Comparison of ENCODE assay signal across 10 cellular contexts in genomic region chrX:73892515-73893090, GRCh38. TPM values are rescaled to one million over a fixed set of nuclear protein-coding genes. Genes with fewer than 3 reads are reported as not detected.
DNase-seq lines count a peak whose midpoint lies in the region; ATAC-seq and TF ChIP-seq lines count a peak whose summit lies in the region.
"Not testable (repeated sequence)": the region's sequence is repeated elsewhere in the genome, so short reads cannot be mapped to it uniquely, and the experiment has no call there.
"Had no signal": no experiment of that assay in that cellular context is flagged by ENCODE, and none has a peak within 500 bp of the region (broad histone marks: within the 10 kb centered on the region; RNA-seq: fewer than 3 reads in every experiment).

No MANE protein-coding gene starts in this region.

- not testable (repeated sequence) for TF ChIP-seq CTCF in endodermal cell (conservative IDR thresholded peaks at IDR 0.05)

- peaks cover 0 to 17% (median 4%) of the 10 kb centered on the region in 4 donors for H3K4me1 Mint-ChIP-seq in CD4-positive, CD25-positive, alpha-beta regulatory T cell
- not testable (repeated sequence) for H3K4me1 Mint-ChIP-seq in activated CD4-positive, alpha-beta T cell treated with anti-CD3 and anti-CD28 coated beads, Interleukin-2, amount 10 ng/mL, durations not matched to agents 7 days and 5 days; activated T-cell treated with anti-CD3 and anti-CD28 coated beads, Interleukin-2, amount 50 U/mL, for 72 hours (ENCODE audit: low read depth); endodermal cell

- H3K9ac ChIP-seq in endodermal cell (ENCODE audit: extremely low read depth, low read length, poor library complexity, severe bottlenecking): not testable (repeated sequence)

- peaks cover 11% of the 10 kb centered on the region for H3K27me3 Mint-ChIP-seq in CD4-positive, CD25-positive, alpha-beta regulatory T cell
- H3K27me3 Mint-ChIP-seq in activated CD4-positive, alpha-beta T cell treated with anti-CD3 and anti-CD28 coated beads, Interleukin-2, amount 10 ng/mL, durations not matched to agents 7 days and 5 days; endodermal cell (ENCODE audit: insufficient read depth): not testable (repeated sequence)
- H3K27me3 Mint-ChIP-seq in activated T-cell treated with anti-CD3 and anti-CD28 coated beads, Interleukin-2, amount 50 U/mL, for 72 hours (ENCODE audit: low read depth): peaks cover 39% of the 10 kb centered on the region

- H3K4me3 Mint-ChIP-seq in CD4-positive, CD25-positive, alpha-beta regulatory T cell: peak overlapping the region in 2 of 4 donors; percentile 37 to 68
- not testable (repeated sequence) for H3K4me3 Mint-ChIP-seq in activated CD4-positive, alpha-beta T cell treated with anti-CD3 and anti-CD28 coated beads, Interleukin-2, amount 10 ng/mL, durations not matched to agents 7 days and 5 days; endodermal cell
- peak overlapping the region in 1 of 2 donors; percentile 59 for H3K4me3 Mint-ChIP-seq in activated T-cell treated with anti-CD3 and anti-CD28 coated beads, Interleukin-2, amount 50 U/mL, for 72 hours

- H3K9me3 Mint-ChIP-seq in CD4-positive, CD25-positive, alpha-beta regulatory T cell: peaks cover 0 to 23% (median 1%) of the 10 kb centered on the region in 7 donors
- not testable (repeated sequence) for H3K9me3 Mint-ChIP-seq in activated CD4-positive, alpha-beta T cell treated with anti-CD3 and anti-CD28 coated beads, Interleukin-2, amount 10 ng/mL, durations not matched to agents 7 days and 5 days
- H3K9me3 Mint-ChIP-seq in activated T-cell treated with anti-CD3 and anti-CD28 coated beads, Interleukin-2, amount 50 U/mL, for 72 hours: peaks cover 7 to 15% of the 10 kb centered on the region in 2 donors
- H3K9me3 Mint-ChIP-seq in endodermal cell: peaks cover 50% of the 10 kb centered on the region

- CTCF ChIA-PET in activated CD4-positive, alpha-beta T cell treated with anti-CD3 and anti-CD28 coated beads, Interleukin-2, amount 10 ng/mL, durations not matched to agents 7 days and 5 days (lab: Charles Lee): not testable (repeated sequence)

- DNase-seq in CD4-positive, CD25-positive, alpha-beta regulatory T cell: peak in 2 of 3 donors; percentile 55 to 69
- peak; percentile 4 for DNase-seq in HT1080 (ENCODE audit: low read depth)
- peak; percentile 20 for DNase-seq in NCI-H2227 treated with DMSO at 0.1 percent for 48 hours (lab: John Stamatoyannopoulos, UW)
- DNase-seq in SJCRH30: peak; percentile 62 to 70
- DNase-seq in activated CD4-positive, alpha-beta T cell treated with anti-CD3 and anti-CD28 coated beads, Interleukin-2, amount 10 ng/mL, durations not matched to agents 7 days and 5 days: peak; percentile 5
- peak; percentile 0 to 46 for DNase-seq in activated T-cell treated with anti-CD3 and anti-CD28 coated beads, Interleukin-2, amount 50 U/mL, for 72 hours
- DNase-seq in endodermal cell: peak; percentile 54
- peak; percentile 15 for DNase-seq in stimulated activated CD8-positive, alpha-beta memory T cell treated with anti-CD3 and anti-CD28 coated beads, Interleukin-4, amount 100 ng/mL, for 24 hours (ENCODE audit: low read depth)

- not testable (repeated sequence) for H3K36me3 ChIP-seq in CD4-positive, CD25-positive, alpha-beta regulatory T cell (ENCODE audit: control insufficient read depth, insufficient read depth, low read length); SJCRH30; endodermal cell (ENCODE audit: control insufficient read depth, insufficient read depth, low read length)

- not testable (repeated sequence) for H3K4me3 ChIP-seq in CD4-positive, CD25-positive, alpha-beta regulatory T cell (ENCODE audit: low read depth, low read length); endodermal cell (ENCODE audit: low read length)
- H3K4me3 ChIP-seq in SJCRH30: peak overlapping the region; percentile 68

- H3K27ac ChIP-seq in CD4-positive, CD25-positive, alpha-beta regulatory T cell (ENCODE audit: insufficient read depth, low read length, poor library complexity, severe bottlenecking); endodermal cell (ENCODE audit: low read depth, low read length): not testable (repeated sequence)
- H3K27ac ChIP-seq in SJCRH30: peak overlapping the region; percentile 64

- H3K9me3 ChIP-seq in CD4-positive, CD25-positive, alpha-beta regulatory T cell (ENCODE audit: control insufficient read depth in 2 of 2, low read length in 2 of 2); SJCRH30 (replicated peaks): not testable (repeated sequence)
- H3K9me3 ChIP-seq in endodermal cell (ENCODE audit: control insufficient read depth, low read length): peaks cover 10% of the 10 kb centered on the region

- POLR2A ChIA-PET in activated CD4-positive, alpha-beta T cell treated with anti-CD3 and anti-CD28 coated beads, Interleukin-2, amount 10 ng/mL, durations not matched to agents 7 days and 5 days (lab: Charles Lee): not testable (repeated sequence)

- not testable (repeated sequence) for H3K4me1 ChIP-seq in CD4-positive, CD25-positive, alpha-beta regulatory T cell (ENCODE audit: control insufficient read depth, insufficient read depth, low read length, poor library complexity, severe bottlenecking); SJCRH30; endodermal cell (ENCODE audit: control insufficient read depth, insufficient read depth, low read length)

- H3K27me3 ChIP-seq in CD4-positive, CD25-positive, alpha-beta regulatory T cell (ENCODE audit: control insufficient read depth, insufficient read depth, low read length); SJCRH30; endodermal cell (ENCODE audit: control insufficient read depth, insufficient read depth, low read length, poor library complexity, severe bottlenecking): not testable (repeated sequence)

- 92 to 95% methylated on average over 4 to 13 of the region's 14 CpGs for WGBS in endodermal cell (ENCODE audit: insufficient coverage in 1 of 2, insufficient read length in 1 of 2), 2 experiments

- H3K36me3 Mint-ChIP-seq in CD4-positive, CD25-positive, alpha-beta regulatory T cell; activated CD4-positive, alpha-beta T cell treated with anti-CD3 and anti-CD28 coated beads, Interleukin-2, amount 10 ng/mL, durations not matched to agents 7 days and 5 days (ENCODE audit: low read depth); activated T-cell treated with anti-CD3 and anti-CD28 coated beads, Interleukin-2, amount 50 U/mL, for 72 hours (ENCODE audit: insufficient read depth in 2 of 2); endodermal cell (ENCODE audit: low read depth): not testable (repeated sequence)

- ATAC-seq in CD4-positive, CD25-positive, alpha-beta regulatory T cell (ENCODE audit: low read depth in 2 of 2); activated T-cell treated with anti-CD3 and anti-CD28 coated beads, Interleukin-2, amount 50 U/mL, for 72 hours (replicated peaks in 1 of 2): not testable (repeated sequence)

- peak overlapping the region in 2 of 3 donors; percentile 70 to 82 for H3K27ac Mint-ChIP-seq in CD4-positive, CD25-positive, alpha-beta regulatory T cell
- H3K27ac Mint-ChIP-seq in activated CD4-positive, alpha-beta T cell treated with anti-CD3 and anti-CD28 coated beads, Interleukin-2, amount 10 ng/mL, durations not matched to agents 7 days and 5 days; activated T-cell treated with anti-CD3 and anti-CD28 coated beads, Interleukin-2, amount 50 U/mL, for 72 hours; endodermal cell: not testable (repeated sequence)

RNA-seq across cellular contexts. Expression of gene XIST, which starts 40.1 kb away (rescaled TPM):
- total RNA-seq in CD4-positive, CD25-positive, alpha-beta regulatory T cell: 455 TPM
- 10 to 100 TPM in 2 of 4 donors, 1 to 10 TPM in 1, not detected in 1; 9.2 to 12.2 (median 10.9) TPM for polyA plus RNA-seq in CD4-positive, CD25-positive, alpha-beta regulatory T cell
- total RNA-seq in HT1080 (2014; rRNA removed; shearing (Covaris generic)): not detected in 2 replicates
- not detected in 2 replicates for polyA plus RNA-seq in HT1080 (2015; cell fraction: cytosol; rRNA removed)
- polyA plus RNA-seq in HT1080 (2015; cell fraction: nucleus; rRNA removed): 0.16 and 0.22 TPM in 2 replicates
- 0.04 and 0.18 TPM in 2 replicates for total RNA-seq in SJCRH30 (2014; rRNA removed; shearing (Covaris generic))
- total RNA-seq in activated CD4-positive, alpha-beta T cell treated with anti-CD3 and anti-CD28 coated beads, Interleukin-2, amount 10 ng/mL, durations not matched to agents 7 days and 5 days: not detected
- 100 to 1,000 TPM in 1 of 2 donors, under 1 TPM in 1; 0.09 to 371 TPM for total RNA-seq in activated T-cell treated with anti-CD3 and anti-CD28 coated beads, Interleukin-2, amount 50 U/mL, for 72 hours
- under 1 TPM in 1 of 2 donors, not detected in 1; 0.02 TPM for total RNA-seq in endodermal cell
- polyA plus RNA-seq in endodermal cell (2013, experiment 1 of 2): 0.14 TPM
- not detected for polyA plus RNA-seq in endodermal cell (2013, experiment 2 of 2)
- total RNA-seq: activated CD4-positive, alpha-beta T cell treated with anti-CD3 and anti-CD28 coated beads for 36 hours; NCI-H460 had no signal

Comparison
In these comparisons a context has a peak if more than half of its experiments do, and no peak if none do; other contexts are left out.
1. DNase-seq: peak in every context shown above with its lines; median percentile 66 in SJCRH30; 62 in CD4-positive, CD25-positive, alpha-beta regulatory T cell; 54 in endodermal cell; 23 in activated T-cell treated with anti-CD3 and anti-CD28 coated beads, Interleukin-2, amount 50 U/mL, for 72 hours; 20 in NCI-H2227 treated with DMSO at 0.1 percent for 48 hours; 15 in stimulated activated CD8-positive, alpha-beta memory T cell treated with anti-CD3 and anti-CD28 coated beads, Interleukin-4, amount 100 ng/mL, for 24 hours; 5 in activated CD4-positive, alpha-beta T cell treated with anti-CD3 and anti-CD28 coated beads, Interleukin-2, amount 10 ng/mL, durations not matched to agents 7 days and 5 days; 4 in HT1080.